ENCODE assay signal across 8 cellular contexts in the genomic region with DNA sequence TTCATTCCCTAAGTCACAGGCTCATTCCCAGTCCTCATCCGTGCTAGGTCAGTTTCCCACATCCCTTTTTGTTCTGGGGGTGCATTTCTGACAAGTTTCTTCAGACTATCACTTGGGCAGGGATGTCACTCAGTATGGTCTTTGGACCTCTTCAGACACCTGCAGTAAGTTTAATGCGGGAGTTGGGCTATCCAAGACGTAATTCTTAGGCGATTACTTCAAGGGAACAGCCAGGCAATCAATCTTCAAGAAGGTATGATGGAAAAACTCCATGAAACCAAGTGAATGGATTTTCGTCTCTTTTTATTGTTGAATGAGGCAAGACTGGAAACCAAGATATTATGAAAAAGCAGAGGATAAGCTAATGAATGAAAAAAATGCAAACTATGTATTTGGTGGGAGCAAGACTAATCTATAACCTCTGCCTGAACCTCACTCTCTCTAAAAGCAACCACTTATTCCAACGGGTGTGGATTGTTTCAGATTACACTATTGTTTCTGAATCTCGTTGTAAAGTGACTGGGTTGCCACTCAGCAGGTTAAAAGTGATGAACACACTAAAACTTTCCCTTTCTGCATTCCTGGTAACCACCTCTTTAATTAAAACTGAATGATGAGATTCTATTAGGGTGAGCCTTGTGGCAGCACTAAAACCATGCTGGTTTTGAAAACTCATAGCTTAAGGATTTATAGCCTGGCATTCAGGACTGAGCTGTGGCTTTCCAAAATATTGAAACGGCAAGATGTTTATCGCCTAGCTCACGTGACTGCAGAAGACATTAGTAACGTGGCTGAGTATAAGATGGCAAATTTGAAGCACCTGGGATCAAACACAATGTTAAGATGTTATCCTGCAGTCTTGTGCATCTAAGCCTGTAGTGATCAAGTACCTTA. TPM values are rescaled to one million over a fixed set of nuclear protein-coding genes. Genes with fewer than 3 reads are reported as not detected.
DNase-seq lines count a peak whose midpoint lies in the region; ATAC-seq, FAIRE-seq and TF ChIP-seq lines count a peak whose summit lies in the region.

No MANE protein-coding gene starts in this region.

- peak overlapping the region; percentile 9 for H3K4me3 Mint-ChIP-seq in stimulated activated naive CD8-positive, alpha-beta T cell treated with anti-CD3 and anti-CD28 coated beads, Interleukin-15, Interleukin-2, amounts not matched to agents 100 ng/mL and 50 ng/mL, for 24 hours
- peak overlapping the region; percentile 47 for H3K4me3 Mint-ChIP-seq in memory B cell

- no peaks in the 10 kb centered on the region for H3K9me3 ChIP-seq in body of pancreas

- H3K27me3 ChIP-seq in body of pancreas, result no peaks in the 10 kb centered on the region

- H3K4me3 ChIP-seq in body of pancreas, result peak overlapping the region; percentile 72 to 87

- no peaks in the 10 kb centered on the region for H3K36me3 Mint-ChIP-seq in stimulated activated naive CD8-positive, alpha-beta T cell treated with anti-CD3 and anti-CD28 coated beads, Interleukin-15, Interleukin-2, amounts not matched to agents 100 ng/mL and 50 ng/mL, for 24 hours (ENCODE audit: low read depth)
- H3K36me3 Mint-ChIP-seq in memory B cell, result no peaks in the 10 kb centered on the region

- no peak for DNase-seq in stimulated activated naive CD8-positive, alpha-beta T cell treated with anti-CD3 and anti-CD28 coated beads, Interleukin-15, Interleukin-2, amounts not matched to agents 100 U/mL and 50 U/mL, for 24 hours
- DNase-seq in body of pancreas (no peak), memory B cell (ENCODE audit: low spot score in 2 of 2) (no peak), NCI-H446 (lab: John Stamatoyannopoulos, UW) (no peak), GM20000 (ENCODE audit: low spot score) (no peak), HTR-8/SVneo (ENCODE audit: insufficient read length, low spot score) (no peak), NCI-H1930 (lab: John Stamatoyannopoulos, UW) (no peak)

- ATAC-seq in stimulated activated naive CD8-positive, alpha-beta T cell treated with anti-CD3 and anti-CD28 coated beads, Interleukin-15, Interleukin-2, amounts not matched to agents 100 U/mL and 50 U/mL, for 24 hours, result no peak
- ATAC-seq in body of pancreas, result no peak
- ATAC-seq in memory B cell (ENCODE audit: low read depth), result no peak

- H3K27ac ChIP-seq in body of pancreas, result peak overlapping the region in 3 of 4 donors; percentile 76 to 88 (median 85)

- peaks cover 11% of the 10 kb centered on the region for H3K4me1 Mint-ChIP-seq in stimulated activated naive CD8-positive, alpha-beta T cell treated with anti-CD3 and anti-CD28 coated beads, Interleukin-15, Interleukin-2, amounts not matched to agents 100 ng/mL and 50 ng/mL, for 24 hours (ENCODE audit: low read depth)
- H3K4me1 Mint-ChIP-seq in memory B cell, result peaks cover 13% of the 10 kb centered on the region

- TF ChIP-seq CTCF in body of pancreas (IDR thresholded peaks at IDR 0.05), result no peak
- no peak for TF ChIP-seq CTCF in GM20000 (IDR thresholded peaks at IDR 0.05; ENCODE audit: extremely low read depth, missing control alignments)

- intact Hi-C loops in body of pancreas (cut with DNase I), result no loop called here

- WGBS in body of pancreas, 2 donors, result 7% methylated on average over 11 of the region's 11 CpGs

- H3K36me3 ChIP-seq in body of pancreas (replicated peaks in 1 of 2; ENCODE audit: insufficient read depth in 1 of 2, low read depth in 2 of 2), result no peaks in the 10 kb centered on the region

- H3K27ac Mint-ChIP-seq in stimulated activated naive CD8-positive, alpha-beta T cell treated with anti-CD3 and anti-CD28 coated beads, Interleukin-15, Interleukin-2, amounts not matched to agents 100 ng/mL and 50 ng/mL, for 24 hours, result no peak overlapping the region
- no peak overlapping the region for H3K27ac Mint-ChIP-seq in memory B cell

- H3K9me3 Mint-ChIP-seq in stimulated activated naive CD8-positive, alpha-beta T cell treated with anti-CD3 and anti-CD28 coated beads, Interleukin-15, Interleukin-2, amounts not matched to agents 100 ng/mL and 50 ng/mL, for 24 hours, result no peaks in the 10 kb centered on the region
- no peaks in the 10 kb centered on the region for H3K9me3 Mint-ChIP-seq in memory B cell

- peaks cover 69% of the 10 kb centered on the region for H3K27me3 Mint-ChIP-seq in stimulated activated naive CD8-positive, alpha-beta T cell treated with anti-CD3 and anti-CD28 coated beads, Interleukin-15, Interleukin-2, amounts not matched to agents 100 ng/mL and 50 ng/mL, for 24 hours
- peaks cover 21% of the 10 kb centered on the region for H3K27me3 Mint-ChIP-seq in memory B cell

- peaks cover 19% of the 10 kb centered on the region for H3K4me1 ChIP-seq in body of pancreas

- no peak for TF ChIP-seq POLR2A in body of pancreas (IDR thresholded peaks at IDR 0.05)

- FAIRE-seq in HTR-8/SVneo (lab: Jason Lieb, UNC), result no peak

RNA-seq across cellular contexts. Expression of a gene that starts 1.1 kb away (rescaled TPM):
- 10 to 100 TPM in 1 of 2 donors, 1 to 10 TPM in 1; 9.9 to 20.4 TPM for total RNA-seq in body of pancreas
